In the genomic region with DNA sequence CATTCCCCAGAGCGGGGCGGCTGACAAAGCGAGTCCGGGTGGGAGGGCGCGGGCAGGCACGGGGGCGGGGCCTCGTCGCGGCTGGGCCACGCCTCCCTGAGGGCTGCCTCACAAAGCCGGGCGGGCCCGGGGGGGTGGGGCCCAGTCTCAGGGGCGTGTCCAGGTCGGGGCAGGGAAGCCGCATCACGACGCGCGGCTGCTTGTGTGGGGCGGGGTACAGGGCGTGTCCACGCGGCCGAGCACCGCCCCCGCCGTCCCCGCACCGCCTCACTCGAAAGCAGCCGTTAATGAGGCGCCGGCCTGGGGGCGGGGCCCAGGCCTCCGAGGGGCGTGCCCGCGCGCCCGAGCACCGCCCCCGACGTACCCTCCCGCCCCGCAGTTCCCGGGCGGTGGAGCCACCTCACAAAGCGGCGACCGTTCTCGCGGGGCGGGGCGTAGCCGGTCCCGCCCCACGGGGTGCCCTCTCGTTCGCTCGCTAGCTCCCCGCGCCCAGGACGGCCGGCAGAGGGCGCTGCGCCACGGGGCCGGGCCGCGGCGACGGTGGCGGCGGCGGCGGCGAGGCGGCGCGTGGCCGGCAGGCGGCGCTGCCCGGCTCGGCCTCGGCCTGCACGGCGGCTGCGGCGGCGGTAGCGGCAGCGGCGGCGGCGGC, we compare ENCODE assay signal across 8 cellular contexts. TPM values are rescaled to one million over a fixed set of nuclear protein-coding genes. Genes with fewer than 3 reads are reported as not detected.
DNase-seq lines count a peak whose midpoint lies in the region; ATAC-seq, FAIRE-seq and TF ChIP-seq lines count a peak whose summit lies in the region.

Gene CARM1, plus strand, starts transcription at position 599 of the 649 bp plus-strand sequence. CDS start 150 bp downstream, outside the sequence.

- no peak for TF ChIP-seq EP300 in transverse colon (IDR thresholded peaks at IDR 0.05; ENCODE audit: low read depth)

- peak; percentile 48 for TF ChIP-seq CTCF in cardiac muscle cell (IDR thresholded peaks at IDR 0.05; ENCODE audit: low read depth, low read length)
- peak in 4 of 5 experiments; percentile 43 to 65 (median 55) for TF ChIP-seq CTCF in transverse colon (IDR thresholded peaks at IDR 0.05)

- peak; percentile 68 for ATAC-seq in HG02852 (IDR thresholded peaks at IDR 0.05; ENCODE audit: unreplicated experiment)

- H3K36me3 ChIP-seq in adipocyte (ENCODE audit: control insufficient read depth, insufficient read depth, low read length, severe bottlenecking) (no peaks in the 10 kb centered on the region), cardiac muscle cell (no peaks in the 10 kb centered on the region), transverse colon (no peaks in the 10 kb centered on the region)

- peaks cover 14% of the 10 kb centered on the region for H3K4me1 ChIP-seq in adipocyte (ENCODE audit: control insufficient read depth, insufficient read depth, low read length)
- H3K4me1 ChIP-seq in cardiac muscle cell (ENCODE audit: low read depth): peaks cover 6% of the 10 kb centered on the region
- H3K4me1 ChIP-seq in transverse colon: peaks cover 13 to 35% (median 25%) of the 10 kb centered on the region in 4 donors

- H3K27ac ChIP-seq in cardiac muscle cell (peak within 1 kb of the TSS; percentile 96), transverse colon (peak within 1 kb of the TSS; percentile 90 to 97 (median 92))

- intact Hi-C loops in transverse colon (cut with DNase I; ENCODE audit: low total_unique reads): loop anchor here (10.0 kb wide), 1 partner anchor 54 kb away; the partner anchor contains the start of genes TIMM29 and YIPF2

- no peaks in the 10 kb centered on the region for H3K27me3 ChIP-seq in adipocyte (replicated peaks; ENCODE audit: control insufficient read depth, insufficient read depth, low read length)
- no peaks in the 10 kb centered on the region for H3K27me3 ChIP-seq in cardiac muscle cell
- no peaks in the 10 kb centered on the region for H3K27me3 ChIP-seq in transverse colon

- peak; percentile 97 for FAIRE-seq in GM12892 (lab: Jason Lieb, UNC)

- TF ChIP-seq POLR2A in GM12892 (IDR thresholded peaks at IDR 0.05; ENCODE audit: low read depth, low read length) (no peak), transverse colon (IDR thresholded peaks at IDR 0.05) (no peak)

- peak within 1 kb of the TSS; percentile 87 for H3K9ac ChIP-seq in adipocyte (ENCODE audit: low read length)

- 3% methylated on average over 16 of the region's 99 CpGs; no CpG with 5 or more reads in 1 of the 2 donors for WGBS in transverse colon (ENCODE audit: low coverage in 1 of 2), 2 donors

- DNase-seq in GM12892 (ENCODE audit: insufficient read length) (peak; percentile 96), NCI-H1436 treated with DMSO at 0.1 percent for 48 hours (lab: John Stamatoyannopoulos, UW) (peak; percentile 83), T follicular helper cell (ENCODE audit: low read depth) (peak; percentile 100), adipocyte (ENCODE audit: low read depth) (peak; percentile 99), cardiac muscle cell (ENCODE audit: low read depth in 1 of 2, low spot score in 1 of 2) (peak; percentile 98 to 100), pons (ENCODE audit: low spot score) (peak; percentile 99), transverse colon (peak; percentile 100)

- H3K9me3 ChIP-seq in adipocyte (ENCODE audit: control insufficient read depth, low read length) (no peaks in the 10 kb centered on the region), cardiac muscle cell (ENCODE audit: low read depth) (no peaks in the 10 kb centered on the region), transverse colon (no peaks in the 10 kb centered on the region)

- in situ Hi-C loops in transverse colon (cut with MboI; ENCODE audit: low pct_ligation_motif_present in 1 of 4, low pct_unique_long_range_greater_than_20kb in 1 of 4, low sequenced_read_pairs in 3 of 4): loop anchor here in 2 of 4 donors (25.0 kb wide), 1 partner anchor 159 kb away; the partner anchor contains the start of genes DNM2 (in 2 of the 2) and QTRT1 (in 2 of the 2)

- H3K4me3 ChIP-seq in adipocyte (ENCODE audit: low read length): peak within 1 kb of the TSS; percentile 88
- peak within 1 kb of the TSS; percentile 95 for H3K4me3 ChIP-seq in cardiac muscle cell
- H3K4me3 ChIP-seq in transverse colon: peak within 1 kb of the TSS; percentile 75 to 96 (median 89)

RNA-seq across cellular contexts. Expression of gene CARM1, which starts in this region (rescaled TPM):
- polyA plus RNA-seq in GM12892 (2012; ENCODE audit: missing spikeins): 43.0 TPM
- total RNA-seq in cardiac muscle cell: 90.7 and 92.6 TPM in 2 replicates
- polyA plus RNA-seq in cardiac muscle cell: 46.8 and 81.2 TPM in 2 replicates
- 10 to 100 TPM; 24.9 to 47.6 (median 35.6) TPM for total RNA-seq in transverse colon

Comparison
In these comparisons a context has a peak if more than half of its experiments do, and no peak if none do; other contexts are left out.
1. Peak in every context shown above with its lines: DNase-seq, ATAC-seq, H3K4me3 ChIP-seq and H3K27ac ChIP-seq.